In the genomic region with DNA sequence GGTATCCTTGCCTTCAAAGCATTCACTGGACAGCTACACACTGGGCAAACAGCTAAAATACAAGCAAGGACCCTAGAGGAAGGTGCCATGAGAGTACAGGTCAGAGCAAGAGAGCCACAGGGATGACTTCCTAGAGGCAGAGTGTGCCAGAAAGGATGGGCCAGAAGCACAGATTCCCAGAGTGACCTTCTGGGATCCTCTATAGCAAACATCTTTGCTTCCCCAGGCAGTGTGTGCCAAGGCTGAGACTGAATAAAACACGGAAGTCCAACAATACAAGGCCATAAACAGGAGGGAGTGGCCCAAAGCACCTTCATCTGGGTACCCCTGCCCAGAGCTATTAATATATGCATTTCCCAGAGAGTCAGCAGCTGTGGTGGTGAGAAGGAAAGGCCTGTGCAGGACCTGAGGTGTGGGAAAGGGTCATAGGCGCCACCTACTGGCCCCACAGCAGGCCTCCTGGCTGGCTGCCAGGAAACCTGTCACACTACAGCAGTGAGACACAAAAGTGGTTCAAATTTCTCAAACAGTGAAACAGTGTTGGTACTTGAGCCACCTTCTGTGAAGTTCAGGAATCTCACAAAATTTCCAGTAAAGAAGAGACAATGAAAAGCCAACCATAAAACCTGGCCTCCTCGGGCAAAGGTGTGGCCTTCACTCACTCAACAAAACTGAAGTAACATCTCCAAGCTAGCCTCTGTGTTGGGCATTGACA, we compare ENCODE assay signal across 8 cellular contexts. TPM values are rescaled to one million over a fixed set of nuclear protein-coding genes. Genes with fewer than 3 reads are reported as not detected.
DNase-seq lines count a peak whose midpoint lies in the region; ATAC-seq and TF ChIP-seq lines count a peak whose summit lies in the region.

No MANE protein-coding gene starts in this region.

- no peaks in the 10 kb centered on the region for H3K9me3 Mint-ChIP-seq in activated naive CD4-positive, alpha-beta T cell treated with anti-CD3 and anti-CD28 coated beads, Interleukin-2, amount 10 ng/mL, durations not matched to agents 7 days and 5 days

- DNase-seq in SIG-M5 treated with dmso at 0.1 percent for 504 hours (lab: John Stamatoyannopoulos, UW; ENCODE audit: unreplicated experiment) (peak; percentile 42), SIG-M5 (lab: John Stamatoyannopoulos, UW) (no peak), NCI-H1092 treated with DMSO at 0.1 percent for 48 hours (lab: John Stamatoyannopoulos, UW) (peak; percentile 82), glomerular visceral epithelial cell (ENCODE audit: extremely low spot score) (peak; percentile 82), pons (ENCODE audit: low spot score) (peak; percentile 85), upper lobe of right lung (peak; percentile 91)
- peak; percentile 82 for DNase-seq in activated naive CD4-positive, alpha-beta T cell treated with anti-CD3 and anti-CD28 coated beads, Interleukin-2, amount 10 ng/mL, durations not matched to agents 7 days and 5 days

- no peak overlapping the region for H3K4me3 ChIP-seq in upper lobe of right lung

- H3K4me1 ChIP-seq in upper lobe of right lung: peaks cover 21% of the 10 kb centered on the region

- no peak overlapping the region for H3K4me3 Mint-ChIP-seq in activated naive CD4-positive, alpha-beta T cell treated with anti-CD3 and anti-CD28 coated beads, Interleukin-2, amount 10 ng/mL, durations not matched to agents 7 days and 5 days

- CTCF ChIA-PET in activated naive CD4-positive, alpha-beta T cell treated with anti-CD3 and anti-CD28 coated beads, Interleukin-2, amount 10 ng/mL, durations not matched to agents 7 days and 5 days (lab: Charles Lee): interaction anchor here (0.6 to 10.7 kb wide), 29 partner anchors 9 to 482 kb away, joined by 3 to 190 read pairs (median 4); a partner anchor contains a TSS

- ATAC-seq in SK-N-SH treated with all-trans-retinoic acid at 6 μM for 48 hours (peak; percentile 84), upper lobe of right lung (peak; percentile 89)

- peaks cover 29% of the 10 kb centered on the region for H3K4me1 Mint-ChIP-seq in activated naive CD4-positive, alpha-beta T cell treated with anti-CD3 and anti-CD28 coated beads, Interleukin-2, amount 10 ng/mL, durations not matched to agents 7 days and 5 days

- no peaks in the 10 kb centered on the region for H3K36me3 ChIP-seq in upper lobe of right lung

- H3K9me3 ChIP-seq in upper lobe of right lung: no peaks in the 10 kb centered on the region

- intact Hi-C loops in upper lobe of right lung (cut with DNase I): no loop called here

- peak; percentile 83 for TF ChIP-seq CTCF in upper lobe of right lung (IDR thresholded peaks at IDR 0.05)

- H3K27ac ChIP-seq in upper lobe of right lung: peak overlapping the region; percentile 25

- H3K27me3 Mint-ChIP-seq in activated naive CD4-positive, alpha-beta T cell treated with anti-CD3 and anti-CD28 coated beads, Interleukin-2, amount 10 ng/mL, durations not matched to agents 7 days and 5 days: no peaks in the 10 kb centered on the region

- no peaks in the 10 kb centered on the region for H3K27me3 ChIP-seq in upper lobe of right lung

- H3K27ac Mint-ChIP-seq in activated naive CD4-positive, alpha-beta T cell treated with anti-CD3 and anti-CD28 coated beads, Interleukin-2, amount 10 ng/mL, durations not matched to agents 7 days and 5 days: no peak overlapping the region

- H3K36me3 Mint-ChIP-seq in activated naive CD4-positive, alpha-beta T cell treated with anti-CD3 and anti-CD28 coated beads, Interleukin-2, amount 10 ng/mL, durations not matched to agents 7 days and 5 days: peaks cover 7% of the 10 kb centered on the region

TF ChIP-seq in SK-N-SH treated with all-trans-retinoic acid at 6 μM for 48 hours, 23 proteins besides CTCF, POLR2A, EP300 and RAD21:
- TF ChIP-seq CSDC2 (CRISPR knock-in tag; IDR thresholded peaks at IDR 0.05) (no peak), TCF4 (CRISPR knock-in tag; IDR thresholded peaks at IDR 0.05; ENCODE audit: borderline replicate concordance) (peak; percentile 41; the same call in 1 of the 2 replicates), ZNF70 (CRISPR knock-in tag; IDR thresholded peaks at IDR 0.05) (no peak), GLIS3 (CRISPR knock-in tag; IDR thresholded peaks at IDR 0.05) (no peak)
- TF ChIP-seq, protein P1, sequence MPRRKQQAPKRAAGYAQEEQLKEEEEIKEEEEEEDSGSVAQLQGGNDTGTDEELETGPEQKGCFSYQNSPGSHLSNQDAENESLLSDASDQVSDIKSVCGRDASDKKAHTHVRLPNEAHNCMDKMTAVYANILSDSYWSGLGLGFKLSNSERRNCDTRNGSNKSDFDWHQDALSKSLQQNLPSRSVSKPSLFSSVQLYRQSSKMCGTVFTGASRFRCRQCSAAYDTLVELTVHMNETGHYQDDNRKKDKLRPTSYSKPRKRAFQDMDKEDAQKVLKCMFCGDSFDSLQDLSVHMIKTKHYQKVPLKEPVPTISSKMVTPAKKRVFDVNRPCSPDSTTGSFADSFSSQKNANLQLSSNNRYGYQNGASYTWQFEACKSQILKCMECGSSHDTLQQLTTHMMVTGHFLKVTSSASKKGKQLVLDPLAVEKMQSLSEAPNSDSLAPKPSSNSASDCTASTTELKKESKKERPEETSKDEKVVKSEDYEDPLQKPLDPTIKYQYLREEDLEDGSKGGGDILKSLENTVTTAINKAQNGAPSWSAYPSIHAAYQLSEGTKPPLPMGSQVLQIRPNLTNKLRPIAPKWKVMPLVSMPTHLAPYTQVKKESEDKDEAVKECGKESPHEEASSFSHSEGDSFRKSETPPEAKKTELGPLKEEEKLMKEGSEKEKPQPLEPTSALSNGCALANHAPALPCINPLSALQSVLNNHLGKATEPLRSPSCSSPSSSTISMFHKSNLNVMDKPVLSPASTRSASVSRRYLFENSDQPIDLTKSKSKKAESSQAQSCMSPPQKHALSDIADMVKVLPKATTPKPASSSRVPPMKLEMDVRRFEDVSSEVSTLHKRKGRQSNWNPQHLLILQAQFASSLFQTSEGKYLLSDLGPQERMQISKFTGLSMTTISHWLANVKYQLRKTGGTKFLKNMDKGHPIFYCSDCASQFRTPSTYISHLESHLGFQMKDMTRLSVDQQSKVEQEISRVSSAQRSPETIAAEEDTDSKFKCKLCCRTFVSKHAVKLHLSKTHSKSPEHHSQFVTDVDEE (CRISPR knock-in tag; IDR thresholded peaks at IDR 0.05): peak; percentile 68; the same call in 1 of the 2 replicates
- TF ChIP-seq, protein P2, sequence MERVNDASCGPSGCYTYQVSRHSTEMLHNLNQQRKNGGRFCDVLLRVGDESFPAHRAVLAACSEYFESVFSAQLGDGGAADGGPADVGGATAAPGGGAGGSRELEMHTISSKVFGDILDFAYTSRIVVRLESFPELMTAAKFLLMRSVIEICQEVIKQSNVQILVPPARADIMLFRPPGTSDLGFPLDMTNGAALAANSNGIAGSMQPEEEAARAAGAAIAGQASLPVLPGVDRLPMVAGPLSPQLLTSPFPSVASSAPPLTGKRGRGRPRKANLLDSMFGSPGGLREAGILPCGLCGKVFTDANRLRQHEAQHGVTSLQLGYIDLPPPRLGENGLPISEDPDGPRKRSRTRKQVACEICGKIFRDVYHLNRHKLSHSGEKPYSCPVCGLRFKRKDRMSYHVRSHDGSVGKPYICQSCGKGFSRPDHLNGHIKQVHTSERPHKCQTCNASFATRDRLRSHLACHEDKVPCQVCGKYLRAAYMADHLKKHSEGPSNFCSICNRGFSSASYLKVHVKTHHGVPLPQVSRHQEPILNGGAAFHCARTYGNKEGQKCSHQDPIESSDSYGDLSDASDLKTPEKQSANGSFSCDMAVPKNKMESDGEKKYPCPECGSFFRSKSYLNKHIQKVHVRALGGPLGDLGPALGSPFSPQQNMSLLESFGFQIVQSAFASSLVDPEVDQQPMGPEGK (CRISPR knock-in tag; IDR thresholded peaks at IDR 0.05; ENCODE audit: borderline replicate concordance): no peak

RNA-seq across cellular contexts. Expression of a gene that starts 20.3 kb away (rescaled TPM):
- total RNA-seq in upper lobe of right lung: 25.7 TPM
